Comparison of ENCODE assay signal across 17 cellular contexts in the genomic region with DNA sequence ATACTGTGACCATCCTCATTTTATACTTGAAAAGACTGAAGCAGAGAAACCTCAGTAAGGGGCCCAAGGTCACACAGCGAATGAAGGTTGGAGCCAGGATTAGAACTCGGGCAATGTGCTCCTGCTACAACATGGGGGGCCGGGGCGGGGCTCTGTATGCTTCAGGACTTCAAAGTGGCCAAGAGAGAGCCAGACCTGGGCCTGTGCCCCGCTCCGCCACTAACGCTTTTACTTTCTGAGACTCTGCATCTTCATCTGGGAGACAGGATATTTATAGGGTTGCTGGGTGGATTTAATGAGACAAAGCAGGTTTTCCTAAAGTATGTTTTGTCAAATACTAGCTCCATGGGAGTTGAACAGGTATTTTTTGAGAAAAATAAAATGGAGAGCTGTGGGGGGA. TPM values are rescaled to one million over a fixed set of nuclear protein-coding genes. Genes with fewer than 3 reads are reported as not detected.
DNase-seq lines count a peak whose midpoint lies in the region; ATAC-seq and TF ChIP-seq lines count a peak whose summit lies in the region.
"Had no signal": no experiment of that assay in that cellular context is flagged by ENCODE, and none has a peak within 500 bp of the region (broad histone marks: within the 10 kb centered on the region; RNA-seq: fewer than 3 reads in every experiment).

No MANE protein-coding gene starts in this region.

- H3K27ac ChIP-seq in ascending aorta (peak overlapping the region; percentile 81 to 93), esophagus squamous epithelium (peak overlapping the region; percentile 58 to 91 (median 82)), sigmoid colon (peak overlapping the region; percentile 42 to 87 (median 72)), transverse colon (peak overlapping the region; percentile 12 to 84 (median 80))

- TF ChIP-seq CTCF in ascending aorta (IDR thresholded peaks at IDR 0.05) (no peak), esophagus squamous epithelium (IDR thresholded peaks at IDR 0.05) (no peak), sigmoid colon (IDR thresholded peaks at IDR 0.05) (no peak), transverse colon (IDR thresholded peaks at IDR 0.05) (no peak)

- in situ Hi-C loops in transverse colon (cut with MboI; ENCODE audit: low pct_ligation_motif_present in 1 of 4, low pct_unique_long_range_greater_than_20kb in 1 of 4, low sequenced_read_pairs in 3 of 4) = no loop called here

- TF ChIP-seq EP300 in sigmoid colon (IDR thresholded peaks at IDR 0.05) (no peak), transverse colon (IDR thresholded peaks at IDR 0.05; ENCODE audit: low read depth) (no peak)

- H3K27me3 ChIP-seq in ascending aorta = no peaks in the 10 kb centered on the region
- H3K27me3 ChIP-seq in esophagus squamous epithelium = no peaks in the 10 kb centered on the region
- no peaks in the 10 kb centered on the region for H3K27me3 ChIP-seq in sigmoid colon
- H3K27me3 ChIP-seq in transverse colon = no peaks in the 10 kb centered on the region

- 89 to 96% methylated on average over 7 of the region's 7 CpGs for WGBS in esophagus squamous epithelium, 2 donors
- WGBS in sigmoid colon, 2 donors = 91 to 93% methylated on average over 7 of the region's 7 CpGs
- WGBS in transverse colon (ENCODE audit: low coverage in 1 of 2), 2 donors = 86 to 91% methylated on average over 4 to 7 of the region's 7 CpGs

- intact Hi-C loops in ascending aorta (cut with DNase I) = no loop called here
- intact Hi-C loops in esophagus squamous epithelium (cut with DNase I) = no loop called here
- intact Hi-C loops in sigmoid colon (cut with DNase I) = no loop called here
- intact Hi-C loops in transverse colon (cut with DNase I; ENCODE audit: low total_unique reads) = no loop called here

- H3K9me3 ChIP-seq in ascending aorta (no peaks in the 10 kb centered on the region), esophagus squamous epithelium (no peaks in the 10 kb centered on the region), sigmoid colon (no peaks in the 10 kb centered on the region), transverse colon (no peaks in the 10 kb centered on the region)
- H3K9me3 ChIP-seq: HAP-1 had no signal

- TF ChIP-seq POLR2A in esophagus squamous epithelium (IDR thresholded peaks at IDR 0.05) = no peak
- TF ChIP-seq POLR2A in sigmoid colon (IDR thresholded peaks at IDR 0.05) = no peak
- no peak for TF ChIP-seq POLR2A in transverse colon (IDR thresholded peaks at IDR 0.05)

- peaks cover 90 to 98% of the 10 kb centered on the region in 2 donors for H3K36me3 ChIP-seq in ascending aorta
- peaks cover 0 to 6% (median 0%) of the 10 kb centered on the region in 3 donors for H3K36me3 ChIP-seq in esophagus squamous epithelium
- H3K36me3 ChIP-seq in sigmoid colon = peaks cover 8 to 74% (median 32%) of the 10 kb centered on the region in 4 donors
- no peaks in the 10 kb centered on the region for H3K36me3 ChIP-seq in transverse colon
- H3K36me3 ChIP-seq: HAP-1 had no signal

- DNase-seq in ascending aorta (ENCODE audit: low spot score in 2 of 2) (no peak), esophagus squamous epithelium (lab: John Stamatoyannopoulos, UW) (no peak), sigmoid colon (no peak), transverse colon (no peak), cerebellar nuclear complex (lab: John Stamatoyannopoulos, UW) (no peak), NCI-H146 (lab: John Stamatoyannopoulos, UW) (no peak)
- DNase-seq: ACHN; CD8-positive, alpha-beta T cell; DND-41; GDM1; NCI-H1436; NCI-H2081; NCI-H510A treated with DMSO at 0.1 percent for 48 hours had no signal

- ATAC-seq in GM19467 (IDR thresholded peaks at IDR 0.05; ENCODE audit: unreplicated experiment) = no peak
- ATAC-seq: CD8-positive, alpha-beta T cell had no signal

- peaks cover 12 to 52% of the 10 kb centered on the region in 2 donors for H3K4me1 ChIP-seq in ascending aorta
- peaks cover 32 to 99% (median 48%) of the 10 kb centered on the region in 3 donors for H3K4me1 ChIP-seq in esophagus squamous epithelium
- peaks cover 0 to 72% (median 42%) of the 10 kb centered on the region in 4 donors for H3K4me1 ChIP-seq in sigmoid colon
- H3K4me1 ChIP-seq in transverse colon = peaks cover 2 to 46% (median 22%) of the 10 kb centered on the region in 4 donors
- H3K4me1 ChIP-seq: HAP-1 had no signal

- H3K4me3 ChIP-seq in ascending aorta = no peak overlapping the region
- no peak overlapping the region for H3K4me3 ChIP-seq in esophagus squamous epithelium
- H3K4me3 ChIP-seq in sigmoid colon = no peak overlapping the region
- H3K4me3 ChIP-seq in transverse colon = no peak overlapping the region
- H3K4me3 ChIP-seq: HAP-1 had no signal

RNA-seq across cellular contexts. Expression of gene LYVE1, which starts 33.9 kb away (rescaled TPM):
- total RNA-seq in ascending aorta (66.3 TPM), esophagus squamous epithelium (10 to 100 TPM in 2 of 4 donors, 1 to 10 TPM in 1, under 1 TPM in 1; 0.42 to 66.8 (median 21.6) TPM), sigmoid colon (100 to 1,000 TPM in 3 of 4 donors, 10 to 100 TPM in 1; 41.5 to 158 (median 133) TPM), transverse colon (10 to 100 TPM in 3 of 4 donors, 1 to 10 TPM in 1; 8.2 to 41.6 (median 31.7) TPM)
- polyA plus RNA-seq in sigmoid colon = 10 to 100 TPM; 21.3 to 29.4 (median 22.7) TPM
- total RNA-seq: CD8-positive, alpha-beta T cell; HT1080; OCI-LY7 had no signal
